ENCODE assay signal across 1 cellular context in the genomic region with DNA sequence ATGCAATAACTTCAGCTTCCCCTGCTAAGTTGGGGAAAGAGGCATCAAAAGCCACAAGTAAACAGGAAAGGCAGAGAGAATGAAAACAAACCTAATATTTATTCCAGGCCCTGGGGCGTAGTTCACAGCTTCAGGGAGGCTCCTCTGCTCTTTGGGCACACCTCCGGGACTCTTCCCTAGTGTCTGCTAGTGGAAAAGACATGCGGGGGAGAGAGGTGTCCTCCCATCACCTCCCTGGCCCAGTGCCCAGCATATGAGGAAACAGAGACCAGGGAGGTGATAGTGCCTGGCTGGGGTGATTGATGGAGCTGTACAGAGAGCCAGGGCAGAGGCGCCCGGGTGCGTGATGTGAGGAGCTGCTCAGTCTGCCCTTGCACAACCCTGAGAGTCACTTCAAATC.
A peak's percentile ranks its signal among the peaks of the same experiment; 100 is the strongest.
TF ChIP-seq lines count a peak whose summit lies in the region.

No MANE protein-coding gene starts in this region.

TF ChIP-seq in K562, 482 proteins besides CTCF, POLR2A, EP300 and RAD21 (continued from another document):
- TF ChIP-seq, protein P1, sequence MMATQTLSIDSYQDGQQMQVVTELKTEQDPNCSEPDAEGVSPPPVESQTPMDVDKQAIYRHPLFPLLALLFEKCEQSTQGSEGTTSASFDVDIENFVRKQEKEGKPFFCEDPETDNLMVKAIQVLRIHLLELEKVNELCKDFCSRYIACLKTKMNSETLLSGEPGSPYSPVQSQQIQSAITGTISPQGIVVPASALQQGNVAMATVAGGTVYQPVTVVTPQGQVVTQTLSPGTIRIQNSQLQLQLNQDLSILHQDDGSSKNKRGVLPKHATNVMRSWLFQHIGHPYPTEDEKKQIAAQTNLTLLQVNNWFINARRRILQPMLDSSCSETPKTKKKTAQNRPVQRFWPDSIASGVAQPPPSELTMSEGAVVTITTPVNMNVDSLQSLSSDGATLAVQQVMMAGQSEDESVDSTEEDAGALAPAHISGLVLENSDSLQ (IDR thresholded peaks at IDR 0.05) = peak; percentile 33
- TF ChIP-seq MEIS2 (IDR thresholded peaks at IDR 0.05; ENCODE audit: partially characterized antibody) = peak; percentile 40
TF ChIP-seq in K562: peak in this region for 4.
